24 cellular contexts compared by ENCODE assay signal in the genomic region with DNA sequence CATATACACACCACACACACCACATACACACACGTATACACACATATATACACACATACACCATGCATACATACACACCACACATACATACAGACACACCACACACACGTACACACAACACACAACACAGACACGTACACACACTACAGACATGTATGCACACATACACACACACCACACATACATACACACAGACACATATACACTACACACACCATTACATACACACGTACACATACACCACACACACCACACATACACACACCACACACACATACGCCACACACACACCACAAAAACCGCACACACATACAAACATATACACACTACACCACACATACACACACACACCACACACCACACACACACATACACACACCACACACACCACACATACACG.
"Had no signal": no experiment of that assay in that cellular context is flagged by ENCODE, and none has a peak within 500 bp of the region (broad histone marks: within the 10 kb centered on the region; RNA-seq: fewer than 3 reads in every experiment).

No MANE protein-coding gene starts in this region.

- H3K9me3 Mint-ChIP-seq: memory B cell, mesothelial cell of epicardium, natural killer cell, neural progenitor cell had no signal

- H3K9ac ChIP-seq: neural progenitor cell had no signal

- ATAC-seq: left cardiac atrium; lower lobe of right lung; pancreas; right cardiac atrium; stimulated activated naive CD8-positive, alpha-beta T cell treated with anti-CD3 and anti-CD28 coated beads, Interleukin-15, Interleukin-2, amounts not matched to agents 100 U/mL and 50 U/mL, for 24 hours had no signal

- H3K4me2 ChIP-seq: hepatocyte, neural progenitor cell, smooth muscle cell had no signal

- H3K4me3 ChIP-seq: dorsolateral prefrontal cortex, hepatocyte, left ventricle myocardium inferior, lower lobe of right lung, neural progenitor cell, pancreas, smooth muscle cell, suprapubic skin, thyroid gland, upper lobe of left lung had no signal

- H3K27ac Mint-ChIP-seq: memory B cell, mesothelial cell of epicardium, natural killer cell, neural progenitor cell, progenitor cell of endocrine pancreas had no signal

- DNase-seq: cortex of kidney; dorsolateral prefrontal cortex; effector memory CD4-positive, alpha-beta T cell; foreskin melanocyte; head of caudate nucleus; kidney; left cardiac atrium; left ventricle myocardium inferior; lower lobe of right lung; natural killer cell; occipital lobe; pancreas; right cardiac atrium; stimulated activated CD4-positive, alpha-beta T cell treated with anti-CD3 and anti-CD28 coated beads, Interleukin-2, amount 100 ng/mL, for 48 hours; stimulated activated naive CD8-positive, alpha-beta T cell treated with anti-CD3 and anti-CD28 coated beads, Interleukin-15, Interleukin-2, amounts not matched to agents 100 U/mL and 50 U/mL, for 24 hours; thyroid gland; upper lobe of left lung had no signal

- H3K79me2 ChIP-seq: hepatocyte had no signal

- H3K36me3 Mint-ChIP-seq: memory B cell, natural killer cell had no signal

- H3K9me3 ChIP-seq: left ventricle myocardium inferior, lower lobe of right lung, pancreas, suprapubic skin, thyroid gland, upper lobe of left lung had no signal

- H3K27me3 ChIP-seq: hepatocyte, neural progenitor cell, pancreas, suprapubic skin, thyroid gland, upper lobe of left lung had no signal

- H3K27me3 Mint-ChIP-seq: progenitor cell of endocrine pancreas had no signal

- H3K4me1 ChIP-seq: lower lobe of right lung, neural progenitor cell, pancreas, suprapubic skin, thyroid gland, upper lobe of left lung had no signal

- H2AFZ ChIP-seq: hepatocyte, neural progenitor cell had no signal

- H3K4me3 Mint-ChIP-seq: memory B cell, mesothelial cell of epicardium, natural killer cell, neural progenitor cell had no signal

- H3K4me1 Mint-ChIP-seq: memory B cell, mesothelial cell of epicardium, natural killer cell, neural progenitor cell had no signal

- H3K36me3 ChIP-seq: neural progenitor cell had no signal

- H3K27ac ChIP-seq: dorsolateral prefrontal cortex, hepatocyte, left ventricle myocardium inferior, lower lobe of right lung, neural progenitor cell, pancreas, suprapubic skin, thyroid gland, upper lobe of left lung had no signal
